In genomic region chr9:21031091-21031817, GRCh38 we compare ENCODE assay signal across 1 cellular context.
TF ChIP-seq lines count a peak whose summit lies in the region.

TSS of gene HACD4 (minus strand) at chr9:21031640. CDS start at chr9:21031590, 50 bp downstream.

TF ChIP-seq in GM23338, 12 proteins besides CTCF, POLR2A, EP300 and RAD21 (continued from another document):
- TF ChIP-seq REST (IDR thresholded peaks at IDR 0.05; ENCODE audit: unreplicated experiment) = no peak
